In the genomic region with DNA sequence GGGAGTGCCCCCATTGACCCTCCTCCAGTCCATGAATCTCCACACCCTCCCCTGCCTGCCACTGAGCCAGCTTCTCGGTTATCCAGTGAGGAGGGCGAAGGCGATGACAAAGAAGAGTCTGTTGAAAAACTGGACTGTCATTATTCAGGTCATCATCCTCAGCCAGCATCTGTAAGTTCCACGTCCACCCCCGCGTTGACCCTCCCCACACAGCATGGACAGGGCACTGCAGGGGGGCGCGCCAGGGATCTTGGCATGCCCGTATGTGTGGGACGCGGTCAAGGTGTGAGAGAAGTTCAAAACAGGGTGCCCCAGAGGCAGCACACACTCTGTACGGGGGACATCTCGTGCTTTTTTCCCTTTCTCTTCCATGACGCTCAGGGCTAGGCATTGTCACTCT, we compare ENCODE assay signal across 12 cellular contexts.
"Had no signal": no experiment of that assay in that cellular context is flagged by ENCODE, and none has a peak within 500 bp of the region (broad histone marks: within the 10 kb centered on the region; RNA-seq: fewer than 3 reads in every experiment).

No MANE protein-coding gene starts in this region.

- H3K4me1 Mint-ChIP-seq: stimulated activated memory B cell treated with anti-CD40 and anti-IgM and Interleukin-4, amounts not matched to agents 10 μg/mL and 1 μg/mL and 100 μg/mL, for 72 hours had no signal

- ATAC-seq: left ventricle myocardium superior; stimulated activated memory B cell treated with anti-CD40 and anti-IgM and Interleukin-4, amounts not matched to agents 10 μg/mL and 1 μg/mL and 100 μg/mL, for 72 hours had no signal

- H3K4me3 Mint-ChIP-seq: activated T-helper 1 cell treated with anti-CD3 and anti-CD28 coated beads, Interleukin-12 subunit alpha, Interleukin-12 subunit beta, Interleukin-2, Interleukin-4 antibody, amounts not matched to agents 30 ng/mL and 10 ng/mL and 1 ng/mL, durations not matched to agents 14 hours and 24 hours and 36 hours; stimulated activated memory B cell treated with anti-CD40 and anti-IgM and Interleukin-4, amounts not matched to agents 10 μg/mL and 1 μg/mL and 100 μg/mL, for 72 hours had no signal

- H3K9me3 Mint-ChIP-seq: activated T-helper 1 cell treated with anti-CD3 and anti-CD28 coated beads, Interleukin-12 subunit alpha, Interleukin-12 subunit beta, Interleukin-2, Interleukin-4 antibody, amounts not matched to agents 30 ng/mL and 10 ng/mL and 1 ng/mL, durations not matched to agents 14 hours and 24 hours and 36 hours; stimulated activated memory B cell treated with anti-CD40 and anti-IgM and Interleukin-4, amounts not matched to agents 10 μg/mL and 1 μg/mL and 100 μg/mL, for 72 hours had no signal

- H3K27ac ChIP-seq: colonic mucosa, sigmoid colon, transverse colon had no signal

- H3K4me3 ChIP-seq: colonic mucosa, sigmoid colon, transverse colon had no signal

- H3K27me3 ChIP-seq: colonic mucosa, sigmoid colon, transverse colon had no signal

- H3K4me1 ChIP-seq: colonic mucosa had no signal

- H3K27ac Mint-ChIP-seq: activated T-helper 1 cell treated with anti-CD3 and anti-CD28 coated beads, Interleukin-12 subunit alpha, Interleukin-12 subunit beta, Interleukin-2, Interleukin-4 antibody, amounts not matched to agents 30 ng/mL and 10 ng/mL and 1 ng/mL, durations not matched to agents 14 hours and 24 hours and 36 hours had no signal

- H3K9me3 ChIP-seq: colonic mucosa, sigmoid colon, transverse colon had no signal

- H3K27me3 Mint-ChIP-seq: stimulated activated memory B cell treated with anti-CD40 and anti-IgM and Interleukin-4, amounts not matched to agents 10 μg/mL and 1 μg/mL and 100 μg/mL, for 72 hours had no signal

- DNase-seq: activated CD4-positive, CD25-positive, alpha-beta regulatory T cell; colonic mucosa; foreskin fibroblast; hypothalamus; left ventricle myocardium superior; mesenchymal stem cell; sigmoid colon; stimulated activated CD4-positive, alpha-beta T cell treated with anti-CD3 and anti-CD28 coated beads, Interleukin-2, amount 100 ng/mL, for 24 hours; SW 1271; transverse colon had no signal
